ENCODE assay signal across 8 cellular contexts in genomic region chr16:22195695-22196558, GRCh38. TPM values are rescaled to one million over a fixed set of nuclear protein-coding genes. Genes with fewer than 3 reads are reported as not detected.
DNase-seq lines count a peak whose midpoint lies in the region; ATAC-seq and TF ChIP-seq lines count a peak whose summit lies in the region.

No MANE protein-coding gene starts in this region.

- H3K4me1 Mint-ChIP-seq in chondrocyte (ENCODE audit: low read depth) = peaks cover 39% of the 10 kb centered on the region

- peak overlapping the region; percentile 79 for H3K4me3 Mint-ChIP-seq in chondrocyte (ENCODE audit: unreplicated experiment)

- H3K27ac Mint-ChIP-seq in chondrocyte (ENCODE audit: unreplicated experiment) = peak overlapping the region; percentile 86

- H3K9me3 Mint-ChIP-seq in chondrocyte (ENCODE audit: low read depth) = no peaks in the 10 kb centered on the region

- no peaks in the 10 kb centered on the region for H3K36me3 Mint-ChIP-seq in chondrocyte (ENCODE audit: low read depth)

- H3K27me3 Mint-ChIP-seq in chondrocyte (ENCODE audit: low read depth) = no peaks in the 10 kb centered on the region

- TF ChIP-seq CTCF in chondrocyte (IDR thresholded peaks at IDR 0.05) = peak; percentile 98

- ATAC-seq in HG03354 (IDR thresholded peaks at IDR 0.05; ENCODE audit: poor library complexity, severe bottlenecking, unreplicated experiment) (peak; percentile 32), HG03159 (IDR thresholded peaks at IDR 0.05; ENCODE audit: unreplicated experiment) (no peak)

- DNase-seq in GF-D8 (lab: John Stamatoyannopoulos, UW) (peak; percentile 69), NCI-H524 treated with DMSO at 0.1 percent for 48 hours (lab: John Stamatoyannopoulos, UW) (peak; percentile 44), chondrocyte (ENCODE audit: low spot score) (no peak), kidney tubule cell (ENCODE audit: low spot score) (peak; percentile 90)
- DNase-seq in activated CD4-positive, alpha-beta T cell treated with anti-CD3 and anti-CD28 coated beads for 4 hours = peak; percentile 86 to 91
- peak; percentile 92 for DNase-seq in stimulated activated CD4-positive, alpha-beta T cell treated with anti-CD3 and anti-CD28 coated beads, Interleukin-15, amount 100 ng/mL, for 24 hours

RNA-seq across cellular contexts. Expression of gene EEF2K, which starts 10.2 kb away (rescaled TPM):
- total RNA-seq in chondrocyte = 32.6 to 37.5 TPM (median 34.3 TPM) in 3 replicates

RNA-seq across cellular contexts. Expression of gene SDR42E2, which starts 33.6 kb away (rescaled TPM):
- total RNA-seq in chondrocyte = not detected in 3 replicates
